Comparison of ENCODE assay signal across 8 cellular contexts in the genomic region with DNA sequence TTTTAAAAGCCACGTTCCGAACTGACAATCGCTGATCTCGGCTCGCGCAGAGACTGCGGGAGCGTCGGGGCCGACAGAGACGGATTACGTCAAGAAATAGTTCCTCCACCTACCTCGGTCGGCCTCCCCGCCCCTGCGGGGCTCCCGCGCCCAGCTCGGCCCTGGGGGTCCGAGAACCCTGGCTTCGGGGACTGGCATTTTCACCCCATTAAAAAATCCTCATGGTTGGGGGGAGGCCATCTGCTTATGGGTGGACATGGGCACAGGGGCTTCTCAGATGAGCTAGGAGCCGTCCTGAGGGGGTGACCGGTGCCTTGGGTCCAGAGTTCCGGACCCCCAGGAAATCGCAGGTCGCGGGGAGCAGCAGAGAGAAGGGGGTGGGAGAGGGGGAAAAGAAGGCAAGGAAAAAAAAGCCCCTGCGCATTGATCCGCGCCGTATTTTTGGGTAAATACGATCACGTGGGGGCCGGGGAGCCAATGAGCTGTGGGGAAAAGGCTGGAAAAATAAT. TPM values are rescaled to one million over a fixed set of nuclear protein-coding genes. Genes with fewer than 3 reads are reported as not detected.
DNase-seq lines count a peak whose midpoint lies in the region; ATAC-seq and TF ChIP-seq lines count a peak whose summit lies in the region.

No MANE protein-coding gene starts in this region.

- H3K36me3 ChIP-seq in body of pancreas (replicated peaks in 1 of 2; ENCODE audit: insufficient read depth in 1 of 2, low read depth in 2 of 2) (no peaks in the 10 kb centered on the region), neural progenitor cell (no peaks in the 10 kb centered on the region), mesendoderm (ENCODE audit: control insufficient read depth, insufficient read depth, low read length) (no peaks in the 10 kb centered on the region)

- H3K4me2 ChIP-seq in neural progenitor cell (no peak overlapping the region), mesendoderm (ENCODE audit: low read length) (no peak overlapping the region)

- peaks cover 2% of the 10 kb centered on the region for H3K9me3 Mint-ChIP-seq in neural progenitor cell

- H3K18ac ChIP-seq in mesendoderm (ENCODE audit: low read length): no peak overlapping the region

- TF ChIP-seq POLR2A in NB4 (IDR thresholded peaks at IDR 0.05; ENCODE audit: extremely low read depth, insufficient read length): no peak
- TF ChIP-seq POLR2A in body of pancreas (IDR thresholded peaks at IDR 0.05): no peak

- H3K9ac ChIP-seq in neural progenitor cell (no peak overlapping the region), mesendoderm (ENCODE audit: low read length) (no peak overlapping the region)

- H4K20me1 ChIP-seq in neural progenitor cell (ENCODE audit: low read depth): peaks cover 91% of the 10 kb centered on the region

- H3K4me3 ChIP-seq in NB4 (ENCODE audit: low read depth, low read length) (peak overlapping the region; percentile 71), body of pancreas (no peak overlapping the region), neural progenitor cell (peak overlapping the region; percentile 24), mesendoderm (ENCODE audit: low read length) (no peak overlapping the region)

- ATAC-seq in body of pancreas (peak; percentile 45), HG03097 (IDR thresholded peaks at IDR 0.05; ENCODE audit: low FRiP score, unreplicated experiment) (no peak), GM19035 (IDR thresholded peaks at IDR 0.05; ENCODE audit: unreplicated experiment) (no peak)

- H3K4me1 ChIP-seq in body of pancreas: peaks cover 37% of the 10 kb centered on the region
- H3K4me1 ChIP-seq in neural progenitor cell: no peaks in the 10 kb centered on the region
- no peaks in the 10 kb centered on the region for H3K4me1 ChIP-seq in mesendoderm (ENCODE audit: control insufficient read depth, low read depth, low read length)

- H3K36me3 Mint-ChIP-seq in neural progenitor cell: no peaks in the 10 kb centered on the region

- H2AK5ac ChIP-seq in mesendoderm (ENCODE audit: low read length): no peak overlapping the region

- no peak overlapping the region for H3K23ac ChIP-seq in mesendoderm (ENCODE audit: low read length)

- no peak overlapping the region for H3K4me3 Mint-ChIP-seq in neural progenitor cell

- intact Hi-C loops in body of pancreas (cut with DNase I): loop anchor here (5.0 kb wide), 1 partner anchor 203 kb away; no protein-coding TSS in a partner anchor
- intact Hi-C loops in head of caudate nucleus (cut with DNase I): loop anchor here (10.0 kb wide), 1 partner anchor 295 kb away; no protein-coding TSS in a partner anchor

- H2BK120ac ChIP-seq in mesendoderm (ENCODE audit: low read depth, low read length): no peak overlapping the region

- H3K9me3 ChIP-seq in body of pancreas: no peaks in the 10 kb centered on the region
- H3K9me3 ChIP-seq in neural progenitor cell (ENCODE audit: low read depth): no peaks in the 10 kb centered on the region

- no peak overlapping the region for H2AFZ ChIP-seq in neural progenitor cell (replicated peaks)

- H3K4ac ChIP-seq in mesendoderm (ENCODE audit: low read depth, low read length): no peak overlapping the region

- WGBS in body of pancreas, 2 donors: 2 to 4% methylated on average over 20 to 34 of the region's 34 CpGs
- no CpG with 5 or more reads among the region's 34 CpGs for WGBS in mesendoderm (ENCODE audit: extremely low coverage, insufficient coverage, low lambda C conversion rate)

- no peak for TF ChIP-seq CTCF in NB4 (IDR thresholded peaks at IDR 0.05; ENCODE audit: low read depth, low read length)
- TF ChIP-seq CTCF in body of pancreas (IDR thresholded peaks at IDR 0.05): no peak
- no peak for TF ChIP-seq CTCF in neural progenitor cell (IDR thresholded peaks at IDR 0.05)

- H2BK5ac ChIP-seq in mesendoderm (ENCODE audit: low read length): no peak overlapping the region

- H3F3A ChIP-seq in neural progenitor cell (ENCODE audit: low read depth): no peaks in the 10 kb centered on the region

- H3K27me3 ChIP-seq in body of pancreas (peaks cover 6 to 81% of the 10 kb centered on the region in 2 donors), neural progenitor cell (peaks cover 100% of the 10 kb centered on the region), mesendoderm (ENCODE audit: insufficient read depth, low read length, poor library complexity) (peaks cover 95% of the 10 kb centered on the region)

- H3K79me1 ChIP-seq in mesendoderm (ENCODE audit: low read length): no peaks in the 10 kb centered on the region

- peaks cover 2% of the 10 kb centered on the region for H3K4me1 Mint-ChIP-seq in neural progenitor cell

- no peak overlapping the region for H3K56ac ChIP-seq in mesendoderm (ENCODE audit: low read length)

- no peak overlapping the region for H4K8ac ChIP-seq in mesendoderm (ENCODE audit: low read depth, low read length)

- no peak overlapping the region for H2BK15ac ChIP-seq in mesendoderm (replicated peaks; ENCODE audit: low read depth)

- no peak overlapping the region for H3K27ac Mint-ChIP-seq in neural progenitor cell

- peaks cover 98% of the 10 kb centered on the region for H3K27me3 Mint-ChIP-seq in neural progenitor cell (ENCODE audit: insufficient read depth, low read depth)

- H3K79me2 ChIP-seq in neural progenitor cell (ENCODE audit: low read depth): no peaks in the 10 kb centered on the region
- no peaks in the 10 kb centered on the region for H3K79me2 ChIP-seq in mesendoderm (ENCODE audit: control insufficient read depth, insufficient read depth, low read length)

- no peak overlapping the region for H4K5ac ChIP-seq in mesendoderm (ENCODE audit: low read length)

- DNase-seq in EL (peak; percentile 83), NB4 (ENCODE audit: low read depth) (peak; percentile 81), body of pancreas (peak in 1 of 4 donors; percentile 49), neural progenitor cell (ENCODE audit: low spot score) (no peak), mesendoderm (no peak), head of caudate nucleus (no peak)

- no peak overlapping the region for H3K27ac ChIP-seq in body of pancreas
- H3K27ac ChIP-seq in neural progenitor cell: no peak overlapping the region
- no peak overlapping the region for H3K27ac ChIP-seq in mesendoderm (ENCODE audit: low read depth, low read length)

RNA-seq across cellular contexts. Expression of a gene that starts 0.3 kb away (rescaled TPM):
- total RNA-seq in body of pancreas (not detected), neural progenitor cell (ENCODE audit: low replicate concordance) (not detected in 2 replicates)
- not detected for polyA plus RNA-seq in mesendoderm (2013, experiment 1 of 2)
- polyA plus RNA-seq in mesendoderm (2013, experiment 2 of 2): not detected

RNA-seq across cellular contexts. Expression of a gene that starts 9.1 kb away (rescaled TPM):
- total RNA-seq in body of pancreas (not detected), neural progenitor cell (ENCODE audit: low replicate concordance) (not detected in 2 replicates)
- not detected for polyA plus RNA-seq in mesendoderm (2013, experiment 1 of 2)
- polyA plus RNA-seq in mesendoderm (2013, experiment 2 of 2): not detected

RNA-seq across cellular contexts. Expression of a gene that starts 14.7 kb away (rescaled TPM):
- total RNA-seq in body of pancreas (not detected), neural progenitor cell (ENCODE audit: low replicate concordance) (not detected in 2 replicates)
- polyA plus RNA-seq in mesendoderm (2013, experiment 1 of 2): not detected
- polyA plus RNA-seq in mesendoderm (2013, experiment 2 of 2): not detected

RNA-seq across cellular contexts. Expression of a gene that starts 24.9 kb away (rescaled TPM):
- total RNA-seq in body of pancreas (not detected), neural progenitor cell (ENCODE audit: low replicate concordance) (not detected in 2 replicates)
- not detected for polyA plus RNA-seq in mesendoderm (2013, experiment 1 of 2)
- polyA plus RNA-seq in mesendoderm (2013, experiment 2 of 2): not detected

RNA-seq across cellular contexts. Expression of a gene that starts 26.7 kb away (rescaled TPM):
- not detected for total RNA-seq in body of pancreas
- total RNA-seq in neural progenitor cell (ENCODE audit: low replicate concordance): not detected in 2 replicates
- polyA plus RNA-seq in mesendoderm (2013, experiment 1 of 2): not detected
- not detected for polyA plus RNA-seq in mesendoderm (2013, experiment 2 of 2)

Comparison
In these comparisons a context has a peak if more than half of its experiments do, and no peak if none do; other contexts are left out.
1. DNase-seq: peak in EL (single experiment) and NB4 (single experiment); none in neural progenitor cell (single experiment), mesendoderm (single experiment) and head of caudate nucleus (0 of 42).
2. H3K4me3 ChIP-seq: peak in NB4 (single experiment) and neural progenitor cell (single experiment); none in body of pancreas (0 of 2) and mesendoderm (single experiment).